8 cellular contexts compared by ENCODE assay signal in genomic region chr17:75345514-75346167, GRCh38. TPM values are rescaled to one million over a fixed set of nuclear protein-coding genes. Genes with fewer than 3 reads are reported as not detected.
DNase-seq lines count a peak whose midpoint lies in the region; ATAC-seq lines count a peak whose summit lies in the region.

No MANE protein-coding gene starts in this region.

- H3K79me2 ChIP-seq in trophoblast cell (ENCODE audit: control insufficient read depth, insufficient read depth, low read length, poor library complexity), result no peaks in the 10 kb centered on the region

- ATAC-seq in GM19455 (IDR thresholded peaks at IDR 0.05; ENCODE audit: unreplicated experiment) (peak; percentile 63), HG03571 (IDR thresholded peaks at IDR 0.05; ENCODE audit: unreplicated experiment) (peak; percentile 43)

- H3K36me3 Mint-ChIP-seq in activated T-cell treated with anti-CD3 and anti-CD28 coated beads, Interleukin-2, amount 50 U/mL, for 24 hours (ENCODE audit: low read depth), result peaks cover 4% of the 10 kb centered on the region

- H3K4me1 Mint-ChIP-seq in activated T-cell treated with anti-CD3 and anti-CD28 coated beads, Interleukin-2, amount 50 U/mL, for 24 hours (ENCODE audit: low read depth), result peaks cover 94% of the 10 kb centered on the region

- no peak overlapping the region for H4K12ac ChIP-seq in trophoblast cell (ENCODE audit: low read depth, low read length)

- H3K4me3 ChIP-seq in GM08714 (ENCODE audit: low read length) (peak overlapping the region; percentile 34; the same call in 1 of the 2 replicates), trophoblast cell (ENCODE audit: low read depth, low read length) (no peak overlapping the region)

- no CpG with 5 or more reads among the region's 8 CpGs for WGBS in trophoblast cell (ENCODE audit: extremely low coverage, insufficient coverage, insufficient read length)

- H2BK12ac ChIP-seq in trophoblast cell (ENCODE audit: low read length), result no peak overlapping the region

- H3K18ac ChIP-seq in trophoblast cell (ENCODE audit: low read length), result no peak overlapping the region

- H4K91ac ChIP-seq in trophoblast cell (ENCODE audit: low read depth, low read length), result no peak overlapping the region

- H3K79me1 ChIP-seq in trophoblast cell (ENCODE audit: low read length), result no peaks in the 10 kb centered on the region

- no peak overlapping the region for H3K14ac ChIP-seq in trophoblast cell (ENCODE audit: low read length)

- H3K4me3 Mint-ChIP-seq in activated T-cell treated with anti-CD3 and anti-CD28 coated beads, Interleukin-2, amount 50 U/mL, for 24 hours, result peak overlapping the region; percentile 54

- DNase-seq in activated T-cell treated with anti-CD3 and anti-CD28 coated beads, Interleukin-2, amount 50 U/mL, for 24 hours, result peak; percentile 47
- DNase-seq in trophoblast cell (no peak), anterior cingulate cortex (lab: John Stamatoyannopoulos, UW) (no peak), hypothalamus (lab: John Stamatoyannopoulos, UW) (no peak), C1 segment of cervical spinal cord (lab: John Stamatoyannopoulos, UW) (no peak)

- no peak overlapping the region for H3K9ac ChIP-seq in trophoblast cell (ENCODE audit: low read length)

- no peaks in the 10 kb centered on the region for H3K27me3 ChIP-seq in trophoblast cell (ENCODE audit: insufficient read depth, low read length)

- H2BK5ac ChIP-seq in trophoblast cell (ENCODE audit: low read depth, low read length, poor library complexity), result no peak overlapping the region

- H3K9me3 Mint-ChIP-seq in activated T-cell treated with anti-CD3 and anti-CD28 coated beads, Interleukin-2, amount 50 U/mL, for 24 hours, result no peaks in the 10 kb centered on the region

- H3K27me3 Mint-ChIP-seq in activated T-cell treated with anti-CD3 and anti-CD28 coated beads, Interleukin-2, amount 50 U/mL, for 24 hours, result no peaks in the 10 kb centered on the region

- H3K4ac ChIP-seq in trophoblast cell (ENCODE audit: low read depth, low read length), result peak overlapping the region; percentile 33

- H2AK5ac ChIP-seq in trophoblast cell (ENCODE audit: low read length), result no peak overlapping the region

- H3K36me3 ChIP-seq in trophoblast cell (ENCODE audit: control insufficient read depth in 1 of 2, insufficient read depth in 2 of 2, low read length in 2 of 2), result no peaks in the 10 kb centered on the region

- no peak overlapping the region for H3K23ac ChIP-seq in trophoblast cell (ENCODE audit: low read length)

- no peak overlapping the region for H2AFZ ChIP-seq in trophoblast cell (ENCODE audit: insufficient read depth, low read length, poor library complexity)

- H3K4me2 ChIP-seq in trophoblast cell (ENCODE audit: low read length), result no peak overlapping the region

- H3K4me1 ChIP-seq in trophoblast cell (ENCODE audit: control insufficient read depth in 1 of 2, insufficient read depth in 2 of 2, low read length in 2 of 2), result peaks cover 10 to 14% of the 10 kb centered on the region in 2 experiments

- H3K9me3 ChIP-seq in trophoblast cell (ENCODE audit: insufficient read depth, low read depth, low read length), result no peaks in the 10 kb centered on the region

- H3K27ac Mint-ChIP-seq in activated T-cell treated with anti-CD3 and anti-CD28 coated beads, Interleukin-2, amount 50 U/mL, for 24 hours, result peak overlapping the region; percentile 91

- H4K8ac ChIP-seq in trophoblast cell (ENCODE audit: low read depth, low read length), result no peak overlapping the region

- no peak overlapping the region for H3K27ac ChIP-seq in trophoblast cell (ENCODE audit: low read depth, low read length)

- H2BK120ac ChIP-seq in trophoblast cell (ENCODE audit: insufficient read depth, low read length, poor library complexity), result no peak overlapping the region

RNA-seq across cellular contexts. Expression of gene SLC25A19, which starts 56.4 kb away (rescaled TPM):
- polyA plus RNA-seq in trophoblast cell (2013), result 8.9 and 10.2 TPM in 2 replicates

RNA-seq across cellular contexts. Expression of gene GRB2, which starts 59.8 kb away (rescaled TPM):
- 120 and 126 TPM in 2 replicates for polyA plus RNA-seq in trophoblast cell (2013)
